Comparison of ENCODE assay signal across 28 cellular contexts in the genomic region with DNA sequence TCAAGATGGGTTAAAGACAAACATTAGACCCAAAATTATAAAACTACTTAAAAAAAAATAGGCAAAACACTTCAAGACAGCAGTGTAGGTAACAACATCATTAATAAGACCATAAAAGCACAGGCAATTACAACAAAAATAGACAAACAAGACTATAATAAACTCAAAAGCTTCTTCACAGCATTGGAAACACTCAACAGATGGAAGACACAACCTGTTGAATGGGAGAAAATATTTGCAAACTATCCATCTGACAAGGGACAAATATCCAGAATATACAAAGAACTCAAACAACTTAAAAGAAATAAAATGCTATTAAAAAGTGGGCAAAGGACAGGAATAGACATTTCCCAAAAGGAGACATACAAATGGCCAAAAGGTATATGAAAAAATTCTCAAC.
"Had no signal": no experiment of that assay in that cellular context is flagged by ENCODE, and none has a peak within 500 bp of the region (broad histone marks: within the 10 kb centered on the region; RNA-seq: fewer than 3 reads in every experiment).

No MANE protein-coding gene starts in this region.

- H3K36me3 Mint-ChIP-seq: stimulated activated effector memory CD8-positive, alpha-beta T cell treated with anti-CD3 and anti-CD28 coated beads, Interleukin-12 subunit alpha, Interleukin-12 subunit beta, amount 100 ng/mL, for 72 hours; stimulated activated memory B cell treated with anti-CD40 and anti-IgM and Interleukin-4, amounts not matched to agents 10 μg/mL and 1 μg/mL and 100 μg/mL, for 72 hours; stimulated activated naive B cell treated with anti-CD40 and anti-IgM and Interleukin-4, amounts not matched to agents 10 μg/mL and 1 μg/mL and 100 μg/mL, for 72 hours; type B pancreatic cell had no signal

- H3K9me3 Mint-ChIP-seq: stimulated activated effector memory CD8-positive, alpha-beta T cell treated with anti-CD3 and anti-CD28 coated beads, Interleukin-12 subunit alpha, Interleukin-12 subunit beta, amount 100 ng/mL, for 72 hours; type B pancreatic cell had no signal

- H3K36me3 ChIP-seq: stomach, suprapubic skin, thoracic aorta, thyroid gland, tibial artery, tibial nerve, transverse colon, upper lobe of left lung, upper lobe of right lung, uterus, vagina had no signal

- H3K27me3 Mint-ChIP-seq: stimulated activated memory B cell treated with anti-CD40 and anti-IgM and Interleukin-4, amounts not matched to agents 10 μg/mL and 1 μg/mL and 100 μg/mL, for 72 hours; stimulated activated naive CD8-positive, alpha-beta T cell treated with anti-CD3 and anti-CD28 coated beads, Interleukin-15, amount 100 ng/mL, for 72 hours; type B pancreatic cell had no signal

- H3K27ac Mint-ChIP-seq: stimulated activated effector memory CD8-positive, alpha-beta T cell treated with anti-CD3 and anti-CD28 coated beads, Interleukin-12 subunit alpha, Interleukin-12 subunit beta, amount 100 ng/mL, for 72 hours; stimulated activated memory B cell treated with anti-CD40 and anti-IgM and Interleukin-4, amounts not matched to agents 10 μg/mL and 1 μg/mL and 100 μg/mL, for 72 hours; stimulated activated naive B cell treated with anti-CD40 and anti-IgM and Interleukin-4, amounts not matched to agents 10 μg/mL and 1 μg/mL and 100 μg/mL, for 72 hours; stimulated activated naive CD8-positive, alpha-beta T cell treated with anti-CD3 and anti-CD28 coated beads, Interleukin-15, amount 100 ng/mL, for 72 hours; stimulated activated naive CD8-positive, alpha-beta T cell treated with anti-CD3 and anti-CD28 coated beads, Interleukin-15, Interleukin-2, amounts not matched to agents 100 ng/mL and 50 ng/mL, for 24 hours; type B pancreatic cell had no signal

- H3K4me3 ChIP-seq: stomach, suprapubic skin, testis, thoracic aorta, thyroid gland, tibial artery, tibial nerve, transverse colon, upper lobe of left lung, upper lobe of right lung, uterus, vagina had no signal

- H3K4me1 Mint-ChIP-seq: stimulated activated effector memory CD8-positive, alpha-beta T cell treated with anti-CD3 and anti-CD28 coated beads, Interleukin-12 subunit alpha, Interleukin-12 subunit beta, amount 100 ng/mL, for 72 hours; stimulated activated memory B cell treated with anti-CD40 and anti-IgM and Interleukin-4, amounts not matched to agents 10 μg/mL and 1 μg/mL and 100 μg/mL, for 72 hours; stimulated activated naive B cell treated with anti-CD40 and anti-IgM and Interleukin-4, amounts not matched to agents 10 μg/mL and 1 μg/mL and 100 μg/mL, for 72 hours; stimulated activated naive CD8-positive, alpha-beta T cell treated with anti-CD3 and anti-CD28 coated beads, Interleukin-15, amount 100 ng/mL, for 72 hours had no signal

- H3K27ac ChIP-seq: stomach, suprapubic skin, testis, thoracic aorta, thyroid gland, tibial artery, tibial nerve, transverse colon, upper lobe of left lung, upper lobe of right lung, uterus, vagina had no signal

- H3K4me3 Mint-ChIP-seq: stimulated activated effector memory CD8-positive, alpha-beta T cell treated with anti-CD3 and anti-CD28 coated beads, Interleukin-12 subunit alpha, Interleukin-12 subunit beta, amount 100 ng/mL, for 72 hours; stimulated activated memory B cell treated with anti-CD40 and anti-IgM and Interleukin-4, amounts not matched to agents 10 μg/mL and 1 μg/mL and 100 μg/mL, for 72 hours; stimulated activated naive B cell treated with anti-CD40 and anti-IgM and Interleukin-4, amounts not matched to agents 10 μg/mL and 1 μg/mL and 100 μg/mL, for 72 hours; stimulated activated naive CD8-positive, alpha-beta T cell treated with anti-CD3 and anti-CD28 coated beads, Interleukin-15, amount 100 ng/mL, for 72 hours; stimulated activated naive CD8-positive, alpha-beta T cell treated with anti-CD3 and anti-CD28 coated beads, Interleukin-15, Interleukin-2, amounts not matched to agents 100 ng/mL and 50 ng/mL, for 24 hours; type B pancreatic cell had no signal

- H3K9me3 ChIP-seq: suprapubic skin, testis, thoracic aorta, thyroid gland, transverse colon, upper lobe of left lung, upper lobe of right lung, uterus, vagina had no signal

- ATAC-seq: stimulated activated effector memory CD8-positive, alpha-beta T cell treated with anti-CD3 and anti-CD28 coated beads, Interleukin-12 subunit alpha, Interleukin-12 subunit beta, amount 100 ng/mL, for 72 hours; stimulated activated memory B cell treated with anti-CD40 and anti-IgM and Interleukin-4, amounts not matched to agents 10 μg/mL and 1 μg/mL and 100 μg/mL, for 72 hours; stimulated activated naive B cell treated with anti-CD40 and anti-IgM and Interleukin-4, amounts not matched to agents 10 μg/mL and 1 μg/mL and 100 μg/mL, for 72 hours; stimulated activated naive CD8-positive, alpha-beta T cell treated with anti-CD3 and anti-CD28 coated beads, Interleukin-15, amount 100 ng/mL, for 72 hours; stimulated activated naive CD8-positive, alpha-beta T cell treated with anti-CD3 and anti-CD28 coated beads, Interleukin-15, Interleukin-2, amounts not matched to agents 100 U/mL and 50 U/mL, for 24 hours; upper lobe of right lung had no signal

- DNase-seq: stimulated activated CD4-positive, alpha-beta T cell treated with anti-CD3 and anti-CD28 coated beads, Interleukin-2, amount 100 ng/mL, for 48 hours; stimulated activated CD4-positive, alpha-beta T cell treated with anti-CD3 and anti-CD28 coated beads, Interleukin-4, amount 100 ng/mL, for 1 hour; stimulated activated CD4-positive, alpha-beta T cell treated with anti-CD3 and anti-CD28 coated beads, Interleukin-4, amount 100 ng/mL, for 24 hours; stimulated activated CD4-positive, alpha-beta T cell treated with anti-CD3 and anti-CD28 coated beads, Interleukin-4, amount 100 ng/mL, for 4 hours; stimulated activated CD8-positive, alpha-beta memory T cell treated with anti-CD3 and anti-CD28 coated beads, Interleukin-4, amount 100 ng/mL, for 48 hours; stimulated activated naive B cell treated with anti-CD40 and anti-IgM and Interleukin-4, amounts not matched to agents 10 μg/mL and 1 μg/mL and 100 μg/mL, for 72 hours; stimulated activated naive CD4-positive, alpha-beta T cell; stimulated activated naive CD4-positive, alpha-beta T cell treated with Interleukin-2 at 50 U/mL for 16 hours; stimulated activated naive CD8-positive, alpha-beta T cell treated with anti-CD3 and anti-CD28 coated beads, Interleukin-15, amount 100 ng/mL, for 72 hours; stimulated activated naive CD8-positive, alpha-beta T cell treated with anti-CD3 and anti-CD28 coated beads, Interleukin-15, Interleukin-2, amounts not matched to agents 100 U/mL and 50 U/mL, for 24 hours; stomach; substantia nigra; testis; thyroid gland; tibial artery; transverse colon; trophoblast cell; upper lobe of left lung; upper lobe of right lung; uterus had no signal

- H3K4me1 ChIP-seq: stomach, suprapubic skin, testis, thyroid gland, tibial artery, transverse colon, upper lobe of left lung, upper lobe of right lung, uterus, vagina had no signal
